Comparison of ENCODE assay signal across 14 cellular contexts in the genomic region with DNA sequence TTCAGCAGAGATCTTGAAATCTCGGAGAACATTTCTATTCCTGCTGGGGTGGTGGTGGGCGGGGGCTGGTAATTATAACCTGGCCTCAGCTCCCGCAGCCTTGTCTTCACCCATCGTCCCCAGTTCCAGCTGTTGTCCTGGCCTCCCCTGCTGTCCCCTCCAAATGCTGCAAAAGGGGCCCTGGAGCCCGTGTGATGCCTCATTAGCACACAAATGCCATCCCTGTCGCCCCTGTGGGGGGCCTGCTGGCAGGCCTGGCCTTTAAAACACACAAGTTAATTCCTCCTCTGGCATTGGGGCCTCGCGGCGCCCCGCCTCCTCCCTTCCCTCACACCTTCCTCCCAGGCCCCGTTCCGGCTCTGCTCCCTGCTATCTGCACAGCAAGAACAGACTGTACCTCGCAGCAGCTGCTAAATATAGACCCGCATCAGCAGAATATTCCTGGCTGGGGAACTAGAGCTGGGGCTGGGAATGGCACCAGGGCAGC.
A peak's percentile ranks its signal among the peaks of the same experiment; 100 is the strongest.
DNase-seq lines count a peak whose midpoint lies in the region; ATAC-seq, FAIRE-seq and TF ChIP-seq lines count a peak whose summit lies in the region.
"Had no signal": no experiment of that assay in that cellular context is flagged by ENCODE, and none has a peak within 500 bp of the region (broad histone marks: within the 10 kb centered on the region; RNA-seq: fewer than 3 reads in every experiment).

No MANE protein-coding gene starts in this region.

- H3K4me2 ChIP-seq in K562 (ENCODE audit: insufficient read depth, low read length), result no peak overlapping the region

- FAIRE-seq in K562 (lab: Jason Lieb, UNC), result no peak
- FAIRE-seq: D721Med had no signal

- DNase-seq in K562 (ENCODE audit: extremely low read depth in 1 of 4, low spot score in 3 of 4), result no peak
- DNase-seq in left ventricle myocardium inferior, result peak; percentile 77
- peak; percentile 68 for DNase-seq in putamen (ENCODE audit: low spot score)
- no peak for DNase-seq in activated CD8-positive, alpha-beta memory T cell treated with anti-CD3 and anti-CD28 coated beads, Interleukin-2, amount 50 U/mL, for 48 hours
- no peak for DNase-seq in NCI-H526 (lab: John Stamatoyannopoulos, UW)
- DNase-seq in activated naive CD4-positive, alpha-beta T cell treated with anti-CD3 and anti-CD28 coated beads, Interleukin-2, amount 10 ng/mL, durations not matched to agents 7 days and 5 days, result no peak
- no peak for DNase-seq in activated effector memory CD4-positive, alpha-beta T cell treated with anti-CD3 and anti-CD28 coated beads, Interleukin-2, amount 50 U/mL, for 16 hours
- DNase-seq: activated naive CD4-positive, alpha-beta T cell treated with anti-CD3 and anti-CD28 coated beads, Interleukin-2, amount 50 U/mL, for 16 hours; erythroblast; MM.1S had no signal

- H3K9me3 ChIP-seq in HUES64 (ENCODE audit: insufficient read depth, low read depth, low read length), result no peaks in the 10 kb centered on the region
- no peaks in the 10 kb centered on the region for H3K9me3 ChIP-seq in K562 (replicated peaks; ENCODE audit: control insufficient read depth, insufficient read depth, low read depth, low read length)
- no peaks in the 10 kb centered on the region for H3K9me3 ChIP-seq in left ventricle myocardium inferior (replicated peaks)

- TF ChIP-seq RAD21 in K562 (CRISPR knock-in tag; conservative IDR thresholded peaks at IDR 0.05 in 1 of 2, IDR thresholded peaks at IDR 0.05 in 1 of 2), result no peak

- peaks cover 27% of the 10 kb centered on the region for H3K27me3 Mint-ChIP-seq in activated naive CD4-positive, alpha-beta T cell treated with anti-CD3 and anti-CD28 coated beads, Interleukin-2, amount 10 ng/mL, durations not matched to agents 7 days and 5 days

- peaks cover 31% of the 10 kb centered on the region for H3K4me1 ChIP-seq in HUES64 (ENCODE audit: insufficient read depth, low read length)
- peaks cover 11 to 24% of the 10 kb centered on the region in 2 experiments; a peak in 4 of 5 replicates for H3K4me1 ChIP-seq in K562 (replicated peaks in 1 of 2; ENCODE audit: control insufficient read depth in 2 of 2, insufficient read depth in 2 of 2, low read length in 2 of 2)
- peaks cover 33% of the 10 kb centered on the region for H3K4me1 ChIP-seq in left ventricle myocardium inferior

- in situ Hi-C loops in K562 (cut with MboI), result no loop called here

- WGBS in HUES64, result 15% methylated on average over 14 of the region's 14 CpGs
- 26% methylated on average over 14 of the region's 14 CpGs for WGBS in K562 (ENCODE audit: insufficient coverage, low coverage, missing lambda C conversion rate)

- H3K36me3 ChIP-seq in HUES64 (ENCODE audit: insufficient read depth, low read length) (no peaks in the 10 kb centered on the region), K562 (ENCODE audit: control insufficient read depth, insufficient read depth, low read length) (no peaks in the 10 kb centered on the region), left ventricle myocardium inferior (no peaks in the 10 kb centered on the region)

- TF ChIP-seq POLR2A in K562 (conservative IDR thresholded peaks at IDR 0.05), result no peak

- intact Hi-C loops in K562 (cut with micrococcal nuclease), result no loop called here
- intact Hi-C loops in left ventricle myocardium inferior (cut with micrococcal nuclease), result no loop called here

- H3K9ac ChIP-seq in HUES64 (ENCODE audit: low read depth, low read length) (no peak overlapping the region), K562 (ENCODE audit: insufficient read depth in 1 of 2, low read depth in 2 of 2, low read length in 2 of 2) (no peak overlapping the region)

- H4K20me1 ChIP-seq in K562 (replicated peaks; ENCODE audit: control insufficient read depth, insufficient read depth, low read length), result no peaks in the 10 kb centered on the region; the same call in 1 of the 2 replicates

- TF ChIP-seq CTCF in K562 (IDR thresholded peaks at IDR 0.05 in 2 of 3, conservative IDR thresholded peaks at IDR 0.05 in 1 of 3; ENCODE audit: insufficient read depth in 2 of 3, low read depth in 1 of 3, low read length in 3 of 3), result no peak
- TF ChIP-seq CTCF in left ventricle myocardium inferior (IDR thresholded peaks at IDR 0.05; ENCODE audit: borderline replicate concordance), result no peak

- H3K27ac ChIP-seq in HUES64 (ENCODE audit: low read depth, low read length), result peak overlapping the region; percentile 5; the same call in 1 of the 2 replicates
- H3K27ac ChIP-seq in K562 (ENCODE audit: extremely low read depth, low read depth, low read length), result no peak overlapping the region
- H3K27ac ChIP-seq in left ventricle myocardium inferior (replicated peaks), result peak overlapping the region; percentile 96

- no peak for TF ChIP-seq EP300 in K562 (IDR thresholded peaks at IDR 0.05; ENCODE audit: low read length)

- H3K36me3 Mint-ChIP-seq in activated naive CD4-positive, alpha-beta T cell treated with anti-CD3 and anti-CD28 coated beads, Interleukin-2, amount 10 ng/mL, durations not matched to agents 7 days and 5 days, result no peaks in the 10 kb centered on the region

- ATAC-seq in K562, result no peak
- ATAC-seq: SK-N-SH treated with all-trans-retinoic acid at 6 μM for 48 hours had no signal

- no peaks in the 10 kb centered on the region for H3K27me3 ChIP-seq in HUES64 (ENCODE audit: insufficient read depth, low read length)
- peaks cover 0 to 16% of the 10 kb centered on the region in 2 experiments; a peak in 2 of 5 replicates for H3K27me3 ChIP-seq in K562 (ENCODE audit: control insufficient read depth in 2 of 2, insufficient read depth in 2 of 2, low read length in 2 of 2)
- peaks cover 35% of the 10 kb centered on the region for H3K27me3 ChIP-seq in left ventricle myocardium inferior (ENCODE audit: low read depth)

- CTCF ChIA-PET in K562 (lab: Yijun Ruan, JAX; ENCODE audit: low intra/inter-chr PET ratio), result no interaction called here
- CTCF ChIA-PET in activated naive CD4-positive, alpha-beta T cell treated with anti-CD3 and anti-CD28 coated beads, Interleukin-2, amount 10 ng/mL, durations not matched to agents 7 days and 5 days (lab: Charles Lee), result no interaction called here

- H3K4me3 ChIP-seq in HUES64 (ENCODE audit: low read length) (no peak overlapping the region), K562 (no peak overlapping the region), left ventricle myocardium inferior (no peak overlapping the region)

- no peak overlapping the region for H3K4me3 Mint-ChIP-seq in activated naive CD4-positive, alpha-beta T cell treated with anti-CD3 and anti-CD28 coated beads, Interleukin-2, amount 10 ng/mL, durations not matched to agents 7 days and 5 days
- H3K4me3 Mint-ChIP-seq: central memory CD8-positive, alpha-beta T cell had no signal

- POLR2A ChIA-PET in K562 (lab: Yijun Ruan, JAX), result no interaction called here

- H3K9me3 Mint-ChIP-seq in activated naive CD4-positive, alpha-beta T cell treated with anti-CD3 and anti-CD28 coated beads, Interleukin-2, amount 10 ng/mL, durations not matched to agents 7 days and 5 days, result no peaks in the 10 kb centered on the region
- H3K9me3 Mint-ChIP-seq: central memory CD8-positive, alpha-beta T cell had no signal

- no peak overlapping the region for H3K27ac Mint-ChIP-seq in activated naive CD4-positive, alpha-beta T cell treated with anti-CD3 and anti-CD28 coated beads, Interleukin-2, amount 10 ng/mL, durations not matched to agents 7 days and 5 days

- no peak overlapping the region for H2AFZ ChIP-seq in K562 (ENCODE audit: low read depth, low read length)

- no TSS peak for BruUV-seq in K562 (replicated peaks; lab: Mats Ljungman, UMichigan)

- H3K4me1 Mint-ChIP-seq in activated naive CD4-positive, alpha-beta T cell treated with anti-CD3 and anti-CD28 coated beads, Interleukin-2, amount 10 ng/mL, durations not matched to agents 7 days and 5 days, result no peaks in the 10 kb centered on the region
- H3K4me1 Mint-ChIP-seq: central memory CD8-positive, alpha-beta T cell had no signal

- no peaks in the 10 kb centered on the region for H3K79me2 ChIP-seq in K562 (ENCODE audit: control insufficient read depth, insufficient read depth, low read length)

- peaks cover 3% of the 10 kb centered on the region for H3K9me1 ChIP-seq in K562 (ENCODE audit: control insufficient read depth, insufficient read depth, low read length)

TF ChIP-seq in K562, 482 proteins besides CTCF, POLR2A, EP300 and RAD21:
- TF ChIP-seq CBX1 (IDR thresholded peaks at IDR 0.05; ENCODE audit: low read depth), result no peak
- 0 out of 2 replicates have a peak, but pooled peaks have one; percentile 4 for TF ChIP-seq ZNF316 (IDR thresholded peaks at IDR 0.05)
- peak; percentile 29; the same call in 1 of the 2 replicates for TF ChIP-seq C11orf30 (IDR thresholded peaks at IDR 0.05; ENCODE audit: low read depth)

Comparison
In these comparisons a context has a peak if more than half of its experiments do, and no peak if none do; other contexts are left out.
1. DNase-seq: peak in left ventricle myocardium inferior (single experiment) and putamen (single experiment); none in K562 (0 of 4), activated CD8-positive, alpha-beta memory T cell treated with anti-CD3 and anti-CD28 coated beads, Interleukin-2, amount 50 U/mL, for 48 hours (single experiment), NCI-H526 (0 of 2), activated naive CD4-positive, alpha-beta T cell treated with anti-CD3 and anti-CD28 coated beads, Interleukin-2, amount 10 ng/mL, durations not matched to agents 7 days and 5 days (single experiment) and activated effector memory CD4-positive, alpha-beta T cell treated with anti-CD3 and anti-CD28 coated beads, Interleukin-2, amount 50 U/mL, for 16 hours (single experiment).